ENCODE assay signal across 1 cellular context in the genomic region with DNA sequence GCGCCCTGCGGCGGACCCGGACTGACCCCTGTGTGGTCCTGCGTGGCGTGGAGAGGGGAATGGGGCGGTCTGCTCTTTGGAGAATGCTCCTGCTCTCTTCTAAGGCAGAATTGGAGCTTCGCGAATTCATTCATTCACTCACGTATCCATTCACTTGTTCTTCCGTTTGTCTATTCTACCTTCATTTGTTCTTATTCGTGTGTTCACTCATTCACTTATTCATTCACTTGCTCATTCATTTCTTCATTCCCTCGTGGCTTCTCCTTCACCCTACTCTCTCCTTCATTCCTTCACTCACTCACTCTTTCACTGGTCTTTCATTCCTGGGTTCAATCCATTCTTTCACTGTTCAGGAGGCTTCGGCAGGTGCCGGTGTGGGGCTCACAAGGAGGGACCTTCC.
A peak's percentile ranks its signal among the peaks of the same experiment; 100 is the strongest.
TF ChIP-seq lines count a peak whose summit lies in the region.

No MANE protein-coding gene starts in this region.

TF ChIP-seq in K562, 482 proteins besides CTCF, POLR2A, EP300 and RAD21:
- TF ChIP-seq, protein P1, sequence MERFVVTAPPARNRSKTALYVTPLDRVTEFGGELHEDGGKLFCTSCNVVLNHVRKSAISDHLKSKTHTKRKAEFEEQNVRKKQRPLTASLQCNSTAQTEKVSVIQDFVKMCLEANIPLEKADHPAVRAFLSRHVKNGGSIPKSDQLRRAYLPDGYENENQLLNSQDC (CRISPR knock-in tag; IDR thresholded peaks at IDR 0.05), result no peak
- TF ChIP-seq, protein P2, sequence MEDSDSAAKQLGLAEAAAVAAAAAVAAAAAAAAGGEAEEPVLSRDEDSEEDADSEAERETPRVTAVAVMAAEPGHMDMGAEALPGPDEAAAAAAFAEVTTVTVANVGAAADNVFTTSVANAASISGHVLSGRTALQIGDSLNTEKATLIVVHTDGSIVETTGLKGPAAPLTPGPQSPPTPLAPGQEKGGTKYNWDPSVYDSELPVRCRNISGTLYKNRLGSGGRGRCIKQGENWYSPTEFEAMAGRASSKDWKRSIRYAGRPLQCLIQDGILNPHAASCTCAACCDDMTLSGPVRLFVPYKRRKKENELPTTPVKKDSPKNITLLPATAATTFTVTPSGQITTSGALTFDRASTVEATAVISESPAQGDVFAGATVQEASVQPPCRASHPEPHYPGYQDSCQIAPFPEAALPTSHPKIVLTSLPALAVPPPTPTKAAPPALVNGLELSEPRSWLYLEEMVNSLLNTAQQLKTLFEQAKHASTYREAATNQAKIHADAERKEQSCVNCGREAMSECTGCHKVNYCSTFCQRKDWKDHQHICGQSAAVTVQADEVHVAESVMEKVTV (CRISPR knock-in tag; IDR thresholded peaks at IDR 0.05), result no peak
- TF ChIP-seq ZNF24 (IDR thresholded peaks at IDR 0.05) (peak; percentile 87), PURB (CRISPR knock-in tag; IDR thresholded peaks at IDR 0.05; ENCODE audit: low read depth) (no peak)
